Comparison of ENCODE assay signal across 10 cellular contexts in genomic region chr3:184040010-184040409, GRCh38. TPM values are rescaled to one million over a fixed set of nuclear protein-coding genes. Genes with fewer than 3 reads are reported as not detected.
DNase-seq lines count a peak whose midpoint lies in the region; ATAC-seq and TF ChIP-seq lines count a peak whose summit lies in the region.
"Had no signal": no experiment of that assay in that cellular context is flagged by ENCODE, and none has a peak within 500 bp of the region (broad histone marks: within the 10 kb centered on the region; RNA-seq: fewer than 3 reads in every experiment).

No MANE protein-coding gene starts in this region.

- H3K4me1 ChIP-seq in psoas muscle (no peaks in the 10 kb centered on the region), ovary (ENCODE audit: insufficient read depth) (no peaks in the 10 kb centered on the region)

- no peak for TF ChIP-seq POLR2A in ovary (IDR thresholded peaks at IDR 0.05)

- TF ChIP-seq EP300 in ovary (IDR thresholded peaks at IDR 0.05), result no peak

- WGBS in psoas muscle, 3 donors, result 27 to 32% (median 27%) methylated on average over 3 of the region's 3 CpGs
- 38 to 45% (median 41%) methylated on average over 3 of the region's 3 CpGs for WGBS in ovary, 3 donors

- ATAC-seq in psoas muscle, result peak; percentile 56 to 88 (median 68)

- H3K27me3 ChIP-seq in psoas muscle (ENCODE audit: insufficient read depth in 3 of 3, low read length in 2 of 3), result no peaks in the 10 kb centered on the region
- no peaks in the 10 kb centered on the region for H3K27me3 ChIP-seq in dorsolateral prefrontal cortex
- no peaks in the 10 kb centered on the region for H3K27me3 ChIP-seq in ovary

- intact Hi-C loops in psoas muscle (cut with DNase I) (no loop called here), dorsolateral prefrontal cortex (cut with DNase I) (no loop called here), ovary (cut with DNase I) (no loop called here)

- H3K4me3 ChIP-seq in psoas muscle, result no peak overlapping the region
- no peak overlapping the region for H3K4me3 ChIP-seq in dorsolateral prefrontal cortex
- H3K4me3 ChIP-seq in ovary, result no peak overlapping the region

- H3K9me3 ChIP-seq in psoas muscle (no peaks in the 10 kb centered on the region), ovary (no peaks in the 10 kb centered on the region)

- peak; percentile 37 for TF ChIP-seq CTCF in psoas muscle (IDR thresholded peaks at IDR 0.05)
- no peak for TF ChIP-seq CTCF in dorsolateral prefrontal cortex (IDR thresholded peaks at IDR 0.05 in 54 of 56, conservative IDR thresholded peaks at IDR 0.05 in 2 of 56; ENCODE audit: low read depth in 1 of 56, partially characterized antibody in 56 of 56)
- no peak for TF ChIP-seq CTCF in ovary (IDR thresholded peaks at IDR 0.05)

- H3K36me3 ChIP-seq in psoas muscle (ENCODE audit: insufficient read depth in 1 of 2, low read depth in 1 of 2) (no peaks in the 10 kb centered on the region), ovary (no peaks in the 10 kb centered on the region)

- H3K27ac ChIP-seq in psoas muscle (no peak overlapping the region), dorsolateral prefrontal cortex (no peak overlapping the region), ovary (no peak overlapping the region)
- H3K27ac ChIP-seq: C4-2B, HL-60 had no signal

- DNase-seq in NCI-H2227 (lab: John Stamatoyannopoulos, UW; ENCODE audit: unreplicated experiment), result peak; percentile 6
- DNase-seq in NCI-H2227 treated with DMSO at 0.1 percent for 48 hours (lab: John Stamatoyannopoulos, UW), result no peak
- peak; percentile 63 for DNase-seq in NCI-H2196 (lab: John Stamatoyannopoulos, UW; ENCODE audit: unreplicated experiment)
- DNase-seq in dermis blood vessel endothelial cell, result peak; percentile 63
- DNase-seq in psoas muscle, result no peak
- no peak for DNase-seq in dorsolateral prefrontal cortex
- DNase-seq in globus pallidus (ENCODE audit: low spot score), result no peak
- DNase-seq in ovary, result no peak

RNA-seq across cellular contexts. Expression of gene HTR3D, which starts 8.5 kb away (rescaled TPM):
- not detected in 2 replicates for total RNA-seq in dermis blood vessel endothelial cell
- total RNA-seq in psoas muscle, result not detected
- not detected for polyA plus RNA-seq in psoas muscle
- total RNA-seq in dorsolateral prefrontal cortex, result not detected
- total RNA-seq in ovary, result under 1 TPM in 1 of 7 donors, not detected in 6; 0.24 TPM
- not detected for polyA plus RNA-seq in ovary

RNA-seq across cellular contexts. Expression of gene HTR3C, which starts 12.8 kb away (rescaled TPM):
- 0.19 TPM in 1 of 2 replicates, not detected in the other for total RNA-seq in dermis blood vessel endothelial cell
- not detected for total RNA-seq in psoas muscle
- polyA plus RNA-seq in psoas muscle, result not detected
- total RNA-seq in dorsolateral prefrontal cortex, result not detected
- total RNA-seq in ovary, result not detected
- not detected for polyA plus RNA-seq in ovary

RNA-seq across cellular contexts. Expression of gene ABCC5, which starts 22.3 kb away (rescaled TPM):
- total RNA-seq in dermis blood vessel endothelial cell, result 13.7 and 19.1 TPM in 2 replicates
- total RNA-seq in psoas muscle, result 10 to 100 TPM; 34.4 to 94.2 (median 55.6) TPM
- 10 to 100 TPM; 24.5 to 70.9 (median 61.1) TPM for polyA plus RNA-seq in psoas muscle
- total RNA-seq in dorsolateral prefrontal cortex, result 100 to 1,000 TPM in 98 of 120 experiments, 10 to 100 TPM in 22; 66.9 to 160 (median 119) TPM
- 10 to 100 TPM; 16.3 to 23.1 (median 19.8) TPM for total RNA-seq in ovary
- polyA plus RNA-seq in ovary, result 10 to 100 TPM; 19.4 to 29.4 TPM

RNA-seq across cellular contexts. Expression of gene HTR3E, which starts 56.9 kb away (rescaled TPM):
- total RNA-seq in dermis blood vessel endothelial cell, result not detected in 2 replicates
- total RNA-seq in psoas muscle, result not detected
- polyA plus RNA-seq in psoas muscle, result under 1 TPM in 1 of 3 donors, not detected in 2; 0.01 TPM
- not detected for total RNA-seq in dorsolateral prefrontal cortex
- not detected for total RNA-seq in ovary
- not detected for polyA plus RNA-seq in ovary

Comparison
In these comparisons a context has a peak if more than half of its experiments do, and no peak if none do; other contexts are left out.
1. DNase-seq: peak in NCI-H2227 (single experiment), NCI-H2196 (single experiment) and dermis blood vessel endothelial cell (single experiment); none in NCI-H2227 treated with DMSO at 0.1 percent for 48 hours (single experiment), psoas muscle (0 of 2), dorsolateral prefrontal cortex (0 of 10), globus pallidus (single experiment) and ovary (0 of 5).